In genomic region chr1:41332161-41332560, GRCh38 we compare ENCODE assay signal across 2 cellular contexts. TPM values are rescaled to one million over a fixed set of nuclear protein-coding genes. Genes with fewer than 3 reads are reported as not detected.
"Had no signal": no experiment of that assay in that cellular context is flagged by ENCODE, and none has a peak within 500 bp of the region (broad histone marks: within the 10 kb centered on the region; RNA-seq: fewer than 3 reads in every experiment).

No MANE protein-coding gene starts in this region.

RNA-seq across cellular contexts. Expression of gene FOXO6, which starts 29.1 kb away (rescaled TPM):
- total RNA-seq: OCI-LY7, RPMI7951 had no signal
